In the genomic region with DNA sequence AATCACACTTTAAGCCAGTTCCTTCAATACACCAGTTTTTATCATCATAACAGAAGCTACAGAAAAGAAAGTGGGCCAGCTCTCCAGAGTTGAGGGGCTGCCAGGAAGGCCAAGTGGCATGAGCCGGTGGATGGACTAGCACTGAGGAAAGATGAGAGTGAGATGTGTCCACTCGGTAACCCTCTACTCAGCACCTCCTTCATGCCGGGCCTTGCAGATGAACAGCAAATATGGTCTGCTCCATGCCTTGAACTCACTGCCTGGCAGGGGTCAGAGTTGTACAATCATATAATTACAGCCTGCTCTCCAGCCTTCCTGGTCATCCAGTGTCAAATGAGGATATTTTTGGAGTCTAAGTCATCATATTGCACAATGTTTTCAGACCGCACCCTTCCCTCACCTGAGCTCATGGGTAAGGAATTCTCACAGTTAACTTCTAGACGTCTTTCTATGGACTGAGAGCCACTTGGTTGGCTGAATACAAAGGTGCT, we compare ENCODE assay signal across 13 cellular contexts. TPM values are rescaled to one million over a fixed set of nuclear protein-coding genes. Genes with fewer than 3 reads are reported as not detected.
DNase-seq lines count a peak whose midpoint lies in the region; ATAC-seq and TF ChIP-seq lines count a peak whose summit lies in the region.
"Had no signal": no experiment of that assay in that cellular context is flagged by ENCODE, and none has a peak within 500 bp of the region (broad histone marks: within the 10 kb centered on the region; RNA-seq: fewer than 3 reads in every experiment).

No MANE protein-coding gene starts in this region.

- no peak overlapping the region for H3K4me3 ChIP-seq in suprapubic skin
- H3K4me3 ChIP-seq in CD4-positive, alpha-beta memory T cell (ENCODE audit: low read length in 2 of 2): no peak overlapping the region
- H3K4me3 ChIP-seq: GM12878 had no signal

- no peaks in the 10 kb centered on the region for H3K36me3 Mint-ChIP-seq in CD4-positive, alpha-beta memory T cell
- no peaks in the 10 kb centered on the region for H3K36me3 Mint-ChIP-seq in naive thymus-derived CD8-positive, alpha-beta T cell
- H3K36me3 Mint-ChIP-seq: mesothelial cell of epicardium, WTC11 had no signal

- H3K27ac ChIP-seq in angular gyrus (ENCODE audit: low read depth, low read length): peak overlapping the region; percentile 42
- peak overlapping the region; percentile 42 for H3K27ac ChIP-seq in suprapubic skin
- H3K27ac ChIP-seq in CD4-positive, alpha-beta memory T cell (ENCODE audit: low read depth, low read length): no peak overlapping the region

- peaks cover 10% of the 10 kb centered on the region for H3K36me3 ChIP-seq in suprapubic skin
- H3K36me3 ChIP-seq in CD4-positive, alpha-beta memory T cell (ENCODE audit: insufficient read depth, low read length): no peaks in the 10 kb centered on the region

- CTCF ChIA-PET in CD4-positive, alpha-beta memory T cell (lab: Charles Lee; ENCODE audit: partially characterized antibody): no interaction called here

- H3K4me1 Mint-ChIP-seq in CD4-positive, alpha-beta memory T cell: peaks cover 0 to 7% (median 4%) of the 10 kb centered on the region in 4 donors
- H3K4me1 Mint-ChIP-seq in naive thymus-derived CD8-positive, alpha-beta T cell: peaks cover 0 to 18% (median 4%) of the 10 kb centered on the region in 4 donors

- H3K9me3 ChIP-seq in suprapubic skin: no peaks in the 10 kb centered on the region
- no peaks in the 10 kb centered on the region for H3K9me3 ChIP-seq in CD4-positive, alpha-beta memory T cell (ENCODE audit: control insufficient read depth in 1 of 2, low read length in 2 of 2)

- peaks cover 0 to 2% (median 0%) of the 10 kb centered on the region in 8 donors for H3K9me3 Mint-ChIP-seq in CD4-positive, alpha-beta memory T cell
- no peaks in the 10 kb centered on the region for H3K9me3 Mint-ChIP-seq in naive thymus-derived CD8-positive, alpha-beta T cell
- H3K9me3 Mint-ChIP-seq: mesothelial cell of epicardium, WTC11 had no signal

- H3K4me1 ChIP-seq in suprapubic skin: peaks cover 85% of the 10 kb centered on the region
- peaks cover 3% of the 10 kb centered on the region for H3K4me1 ChIP-seq in CD4-positive, alpha-beta memory T cell (ENCODE audit: insufficient read depth, low read length)

- WGBS in suprapubic skin: 46% methylated on average over 5 of the region's 5 CpGs

- ATAC-seq in naive thymus-derived CD8-positive, alpha-beta T cell: no peak
- ATAC-seq: GM12878, WTC11 had no signal

- POLR2A ChIA-PET in CD4-positive, alpha-beta memory T cell (lab: Charles Lee; ENCODE audit: partially characterized antibody): no interaction called here
- POLR2A ChIA-PET in naive thymus-derived CD8-positive, alpha-beta T cell (lab: Charles Lee): no interaction called here

- H3K4me3 Mint-ChIP-seq in CD4-positive, alpha-beta memory T cell: no peak overlapping the region
- H3K4me3 Mint-ChIP-seq in naive thymus-derived CD8-positive, alpha-beta T cell: no peak overlapping the region
- H3K4me3 Mint-ChIP-seq: mesothelial cell of epicardium, WTC11 had no signal

- no peak overlapping the region for H3K27ac Mint-ChIP-seq in CD4-positive, alpha-beta memory T cell
- H3K27ac Mint-ChIP-seq in naive thymus-derived CD8-positive, alpha-beta T cell: no peak overlapping the region
- H3K27ac Mint-ChIP-seq: mesothelial cell of epicardium, WTC11 had no signal

- no peaks in the 10 kb centered on the region for H3K27me3 ChIP-seq in suprapubic skin
- H3K27me3 ChIP-seq in CD4-positive, alpha-beta memory T cell (ENCODE audit: insufficient read depth, low read length): peaks cover 10% of the 10 kb centered on the region

- TF ChIP-seq POLR2A in suprapubic skin (IDR thresholded peaks at IDR 0.05): no peak

- DNase-seq in HS-27A (ENCODE audit: low read depth): peak; percentile 59
- peak; percentile 56 for DNase-seq in hepatic stellate cell (ENCODE audit: low spot score)
- no peak for DNase-seq in suprapubic skin (ENCODE audit: low spot score in 2 of 2)
- DNase-seq in CD4-positive, alpha-beta memory T cell: no peak
- no peak for DNase-seq in NCI-H2171 treated with DMSO at 0.1 percent for 48 hours (lab: John Stamatoyannopoulos, UW)
- no peak for DNase-seq in MV-4-11 (lab: John Stamatoyannopoulos, UW)
- no peak for DNase-seq in naive thymus-derived CD8-positive, alpha-beta T cell
- DNase-seq: H7, NCI-H187 treated with DMSO at 0.1 percent for 48 hours had no signal

- intact Hi-C loops in CD4-positive, alpha-beta memory T cell (cut with micrococcal nuclease): no loop called here

- peaks cover 23 to 39% of the 10 kb centered on the region in 2 donors for H3K27me3 Mint-ChIP-seq in CD4-positive, alpha-beta memory T cell
- peaks cover 14 to 52% (median 38%) of the 10 kb centered on the region in 5 donors for H3K27me3 Mint-ChIP-seq in naive thymus-derived CD8-positive, alpha-beta T cell

- TF ChIP-seq EP300 in suprapubic skin (IDR thresholded peaks at IDR 0.05): no peak

- TF ChIP-seq CTCF in suprapubic skin (IDR thresholded peaks at IDR 0.05): no peak

RNA-seq across cellular contexts. Expression of a gene that starts 4.9 kb away (rescaled TPM):
- 10 to 100 TPM; 37.9 to 54.3 (median 45.2) TPM for total RNA-seq in suprapubic skin
- total RNA-seq in CD4-positive, alpha-beta memory T cell: 1 to 10 TPM; 2.4 to 4.8 TPM
- polyA plus RNA-seq in CD4-positive, alpha-beta memory T cell: 1 to 10 TPM in 1 of 2 donors, under 1 TPM in 1; 0.77 to 2.2 TPM
- under 1 TPM; 0.34 to 0.77 TPM for total RNA-seq in naive thymus-derived CD8-positive, alpha-beta T cell
- polyA plus RNA-seq in naive thymus-derived CD8-positive, alpha-beta T cell: under 1 TPM in 1 of 3 donors, not detected in 2; 0.62 TPM

Comparison
In these comparisons a context has a peak if more than half of its experiments do, and no peak if none do; other contexts are left out.
1. DNase-seq: peak in HS-27A (single experiment) and hepatic stellate cell (single experiment); none in suprapubic skin (0 of 2), CD4-positive, alpha-beta memory T cell (0 of 5), NCI-H2171 treated with DMSO at 0.1 percent for 48 hours (single experiment), MV-4-11 (single experiment) and naive thymus-derived CD8-positive, alpha-beta T cell (0 of 10).
2. RNA of a gene that starts 4.9 kb away (total RNA-seq): 37.9 to 54.3 TPM in suprapubic skin; 2.4 to 4.8 TPM in CD4-positive, alpha-beta memory T cell and 0.34 to 0.77 TPM in naive thymus-derived CD8-positive, alpha-beta T cell; every median in the first group is over 4 times any median in the second.